1 cellular context compared by ENCODE assay signal in the genomic region with DNA sequence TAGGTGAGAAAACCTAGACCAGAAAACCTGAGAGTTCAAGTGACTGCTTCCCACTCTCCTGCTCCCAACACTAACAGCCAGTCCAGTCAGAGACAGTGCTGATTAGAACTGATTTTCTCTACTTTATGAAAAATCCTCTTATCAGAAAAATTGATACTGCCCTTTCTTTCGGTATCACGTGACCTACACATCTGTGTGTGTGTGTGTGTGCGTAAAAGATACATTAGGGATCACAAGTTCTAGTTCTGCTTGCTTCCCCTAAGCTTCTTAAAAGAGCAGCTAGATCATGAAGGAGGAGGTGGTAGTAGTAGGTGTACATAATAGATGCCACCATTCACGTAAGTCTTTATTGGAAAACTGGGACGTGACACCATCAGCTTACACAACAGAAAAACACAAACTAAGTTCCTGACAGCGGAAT.
TF ChIP-seq lines count a peak whose summit lies in the region.

No MANE protein-coding gene starts in this region.

TF ChIP-seq in K562, 482 proteins besides CTCF, POLR2A, EP300 and RAD21 (continued from another document):
- no peak for TF ChIP-seq ZNF143 (CRISPR knock-in tag; IDR thresholded peaks at IDR 0.05)
- no peak for TF ChIP-seq MBD1 (CRISPR knock-in tag; IDR thresholded peaks at IDR 0.05)
- TF ChIP-seq ZNF224 (CRISPR knock-in tag; IDR thresholded peaks at IDR 0.05) = no peak
- peak; percentile 50; the same call in 1 of the 2 replicates for TF ChIP-seq LEF1 (IDR thresholded peaks at IDR 0.05)
- TF ChIP-seq MITF (IDR thresholded peaks at IDR 0.05) = peak; percentile 54; the same call in 1 of the 2 replicates
- TF ChIP-seq MYNN (IDR thresholded peaks at IDR 0.05) = no peak
- no peak for TF ChIP-seq MYNN (CRISPR knock-in tag; IDR thresholded peaks at IDR 0.05)
- TF ChIP-seq, protein P1, sequence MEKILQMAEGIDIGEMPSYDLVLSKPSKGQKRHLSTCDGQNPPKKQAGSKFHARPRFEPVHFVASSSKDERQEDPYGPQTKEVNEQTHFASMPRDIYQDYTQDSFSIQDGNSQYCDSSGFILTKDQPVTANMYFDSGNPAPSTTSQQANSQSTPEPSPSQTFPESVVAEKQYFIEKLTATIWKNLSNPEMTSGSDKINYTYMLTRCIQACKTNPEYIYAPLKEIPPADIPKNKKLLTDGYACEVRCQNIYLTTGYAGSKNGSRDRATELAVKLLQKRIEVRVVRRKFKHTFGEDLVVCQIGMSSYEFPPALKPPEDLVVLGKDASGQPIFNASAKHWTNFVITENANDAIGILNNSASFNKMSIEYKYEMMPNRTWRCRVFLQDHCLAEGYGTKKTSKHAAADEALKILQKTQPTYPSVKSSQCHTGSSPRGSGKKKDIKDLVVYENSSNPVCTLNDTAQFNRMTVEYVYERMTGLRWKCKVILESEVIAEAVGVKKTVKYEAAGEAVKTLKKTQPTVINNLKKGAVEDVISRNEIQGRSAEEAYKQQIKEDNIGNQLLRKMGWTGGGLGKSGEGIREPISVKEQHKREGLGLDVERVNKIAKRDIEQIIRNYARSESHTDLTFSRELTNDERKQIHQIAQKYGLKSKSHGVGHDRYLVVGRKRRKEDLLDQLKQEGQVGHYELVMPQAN (IDR thresholded peaks at IDR 0.05; ENCODE audit: borderline replicate concordance) = no peak
- no peak for TF ChIP-seq ZNF696 (CRISPR knock-in tag; conservative IDR thresholded peaks at IDR 0.05)
- no peak for TF ChIP-seq RBFOX2 (IDR thresholded peaks at IDR 0.05; ENCODE audit: low read depth, low read length)
- TF ChIP-seq, protein P2, sequence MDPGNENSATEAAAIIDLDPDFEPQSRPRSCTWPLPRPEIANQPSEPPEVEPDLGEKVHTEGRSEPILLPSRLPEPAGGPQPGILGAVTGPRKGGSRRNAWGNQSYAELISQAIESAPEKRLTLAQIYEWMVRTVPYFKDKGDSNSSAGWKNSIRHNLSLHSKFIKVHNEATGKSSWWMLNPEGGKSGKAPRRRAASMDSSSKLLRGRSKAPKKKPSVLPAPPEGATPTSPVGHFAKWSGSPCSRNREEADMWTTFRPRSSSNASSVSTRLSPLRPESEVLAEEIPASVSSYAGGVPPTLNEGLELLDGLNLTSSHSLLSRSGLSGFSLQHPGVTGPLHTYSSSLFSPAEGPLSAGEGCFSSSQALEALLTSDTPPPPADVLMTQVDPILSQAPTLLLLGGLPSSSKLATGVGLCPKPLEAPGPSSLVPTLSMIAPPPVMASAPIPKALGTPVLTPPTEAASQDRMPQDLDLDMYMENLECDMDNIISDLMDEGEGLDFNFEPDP (CRISPR knock-in tag; IDR thresholded peaks at IDR 0.05) = no peak
- no peak for TF ChIP-seq EWSR1 (IDR thresholded peaks at IDR 0.05; ENCODE audit: borderline replicate concordance, low read depth, partially characterized antibody)
